Comparison of ENCODE assay signal across 18 cellular contexts in genomic region chr12:108000111-108000510, GRCh38.
DNase-seq lines count a peak whose midpoint lies in the region; ATAC-seq and TF ChIP-seq lines count a peak whose summit lies in the region.
"Had no signal": no experiment of that assay in that cellular context is flagged by ENCODE, and none has a peak within 500 bp of the region (broad histone marks: within the 10 kb centered on the region; RNA-seq: fewer than 3 reads in every experiment).

No MANE protein-coding gene starts in this region.

- H3K27me3 ChIP-seq in colonic mucosa (no peaks in the 10 kb centered on the region), gastroesophageal sphincter (peaks cover 22% of the 10 kb centered on the region)

- no peak for TF ChIP-seq EP300 in gastroesophageal sphincter (IDR thresholded peaks at IDR 0.05)

- H3K27ac ChIP-seq in colonic mucosa (no peak overlapping the region), gastroesophageal sphincter (no peak overlapping the region)

- TF ChIP-seq POLR2A in gastroesophageal sphincter (IDR thresholded peaks at IDR 0.05) = no peak

- H3K4me1 ChIP-seq in colonic mucosa = no peaks in the 10 kb centered on the region
- H3K4me1 ChIP-seq in gastroesophageal sphincter = no peaks in the 10 kb centered on the region
- H3K4me1 ChIP-seq: BE2C had no signal

- no peak overlapping the region for H3K4me3 ChIP-seq in colonic mucosa
- H3K4me3 ChIP-seq in gastroesophageal sphincter = no peak overlapping the region

- TF ChIP-seq CTCF in colonic mucosa (IDR thresholded peaks at IDR 0.05) (no peak), gastroesophageal sphincter (IDR thresholded peaks at IDR 0.05) (no peak)

- H3K9me3 ChIP-seq in colonic mucosa = no peaks in the 10 kb centered on the region
- peaks cover 0 to 20% (median 0%) of the 10 kb centered on the region in 3 donors for H3K9me3 ChIP-seq in gastroesophageal sphincter
- H3K9me3 ChIP-seq: BE2C had no signal

- no peak for ATAC-seq in gastroesophageal sphincter

- intact Hi-C loops in colonic mucosa (cut with DNase I) = no loop called here

- WGBS in gastroesophageal sphincter (ENCODE audit: low coverage in 1 of 2), 2 donors = 50 to 88% methylated on average over 1 of the region's 2 CpGs

- H3K36me3 ChIP-seq in colonic mucosa = no peaks in the 10 kb centered on the region
- H3K36me3 ChIP-seq in gastroesophageal sphincter = no peaks in the 10 kb centered on the region
- H3K36me3 ChIP-seq: BE2C had no signal

- no peak overlapping the region for H3K9ac ChIP-seq in colonic mucosa (ENCODE audit: low read depth in 2 of 2, low read length in 2 of 2)

- DNase-seq in DMS153 (lab: John Stamatoyannopoulos, UW) = peak; percentile 20
- DNase-seq in DMS153 treated with DMSO at 0.1 percent for 48 hours (lab: John Stamatoyannopoulos, UW; ENCODE audit: unreplicated experiment) = no peak
- peak; percentile 97 for DNase-seq in NCI-H2029 treated with DMSO at 0.1 percent for 48 hours (lab: John Stamatoyannopoulos, UW)
- DNase-seq in NCI-H345 (lab: John Stamatoyannopoulos, UW) = peak; percentile 46
- peak; percentile 25 to 43 for DNase-seq in SHP77 (lab: John Stamatoyannopoulos, UW)
- no peak for DNase-seq in colonic mucosa
- DNase-seq in AG08395 (ENCODE audit: low spot score) = no peak
- DNase-seq: 8988T; BE2C; CD4-positive, CD25-positive, alpha-beta regulatory T cell; COR-L47; DND-41; NCI-H1436 treated with DMSO at 0.1 percent for 48 hours; NCI-H69; NK-92 treated with Interleukin-12 subunit alpha and Interleukin-12 subunit beta, amount 100 ng/mL, for 24 hours; Right ventricle myocardium superior; T1000 had no signal

Comparison
In these comparisons a context has a peak if more than half of its experiments do, and no peak if none do; other contexts are left out.
1. DNase-seq: peak in DMS153 (single experiment), NCI-H2029 treated with DMSO at 0.1 percent for 48 hours (single experiment), NCI-H345 (single experiment) and SHP77 (2 of 2); none in DMS153 treated with DMSO at 0.1 percent for 48 hours (single experiment), colonic mucosa (single experiment) and AG08395 (single experiment).